In genomic region chr22:27885977-27886842, GRCh38 we compare ENCODE assay signal across 8 cellular contexts. TPM values are rescaled to one million over a fixed set of nuclear protein-coding genes. Genes with fewer than 3 reads are reported as not detected.
A peak's percentile ranks its signal among the peaks of the same experiment; 100 is the strongest.
DNase-seq lines count a peak whose midpoint lies in the region; ATAC-seq and TF ChIP-seq lines count a peak whose summit lies in the region.

No MANE protein-coding gene starts in this region.

- no peaks in the 10 kb centered on the region for H3K27me3 Mint-ChIP-seq in activated CD4-positive, alpha-beta memory T cell treated with anti-CD3 and anti-CD28 coated beads for 36 hours

- H4K20me1 ChIP-seq in Loucy (ENCODE audit: insufficient read depth, low read length, poor library complexity, severe bottlenecking) = peaks cover 6% of the 10 kb centered on the region

- CTCF ChIA-PET in activated CD4-positive, alpha-beta memory T cell treated with anti-CD3 and anti-CD28 coated beads for 36 hours (lab: Charles Lee) = interaction anchor here (0.6 to 6.6 kb wide), 26 partner anchors 9 to 1207 kb away, joined by 3 to 74 read pairs (median 4); partner anchors contain the start of gene PITPNB

- no peak overlapping the region for H3K4me3 ChIP-seq in Loucy (ENCODE audit: low read length, poor library complexity, severe bottlenecking)
- no peak overlapping the region for H3K4me3 ChIP-seq in fibroblast of the aortic adventitia (ENCODE audit: low read depth, low read length)
- H3K4me3 ChIP-seq in ovary = no peak overlapping the region

- no peak overlapping the region for H3K27ac Mint-ChIP-seq in activated CD4-positive, alpha-beta memory T cell treated with anti-CD3 and anti-CD28 coated beads for 36 hours

- peaks cover 6% of the 10 kb centered on the region; the same call in 1 of the 2 replicates for H3K79me2 ChIP-seq in Loucy (ENCODE audit: insufficient read depth, low read length)

- H3K4me2 ChIP-seq in Loucy (ENCODE audit: low read depth, low read length, poor library complexity, severe bottlenecking) = no peak overlapping the region

- no peak overlapping the region for H2AFZ ChIP-seq in Loucy (ENCODE audit: low read length)

- no peaks in the 10 kb centered on the region for H3K9me2 ChIP-seq in Loucy (replicated peaks; ENCODE audit: low read depth, low read length)

- no peaks in the 10 kb centered on the region for H3K4me1 Mint-ChIP-seq in activated CD4-positive, alpha-beta memory T cell treated with anti-CD3 and anti-CD28 coated beads for 36 hours (ENCODE audit: low read depth)

- H3K4me3 Mint-ChIP-seq in activated CD4-positive, alpha-beta memory T cell treated with anti-CD3 and anti-CD28 coated beads for 36 hours = no peak overlapping the region

- no peak overlapping the region for H3K27ac ChIP-seq in ovary

- peak; percentile 15 for DNase-seq in NCI-H2171 (lab: John Stamatoyannopoulos, UW)
- DNase-seq in NCI-H2171 treated with DMSO at 0.1 percent for 48 hours (lab: John Stamatoyannopoulos, UW) = no peak
- DNase-seq in activated CD4-positive, alpha-beta memory T cell treated with anti-CD3 and anti-CD28 coated beads for 36 hours = peak; percentile 48
- DNase-seq in fibroblast of the aortic adventitia (ENCODE audit: low read depth) = peak; percentile 67
- peak in 2 of 5 donors; percentile 45 to 66 for DNase-seq in ovary

- WGBS in ovary, 3 donors = 80 to 96% (median 87%) methylated on average over 3 of the region's 3 CpGs

- POLR2A ChIA-PET in activated CD4-positive, alpha-beta memory T cell treated with anti-CD3 and anti-CD28 coated beads for 36 hours (lab: Charles Lee) = interaction anchor here (1.0 kb wide), 1 partner anchor 27 kb away, joined by 3 read pairs; no protein-coding TSS in a partner anchor

- peaks cover 25% of the 10 kb centered on the region for H3K36me3 Mint-ChIP-seq in activated CD4-positive, alpha-beta memory T cell treated with anti-CD3 and anti-CD28 coated beads for 36 hours

- intact Hi-C loops in activated CD4-positive, alpha-beta memory T cell treated with anti-CD3 and anti-CD28 coated beads for 36 hours (cut with micrococcal nuclease) = loop anchor here (1.0 kb wide), 1 partner anchor 123 kb away; no protein-coding TSS in a partner anchor
- intact Hi-C loops in ovary (cut with DNase I) = loop anchor here (2.0 to 5.0 kb wide), 2 partner anchors 121 kb away; no protein-coding TSS in a partner anchor

- H3K9ac ChIP-seq in Loucy (ENCODE audit: low read depth, low read length, poor library complexity, severe bottlenecking) = no peak overlapping the region

- no peak for TF ChIP-seq EP300 in ovary (IDR thresholded peaks at IDR 0.05)

- no peak for ATAC-seq in HG02973 (IDR thresholded peaks at IDR 0.05; ENCODE audit: unreplicated experiment)
- no peak for ATAC-seq in GM21360 (IDR thresholded peaks at IDR 0.05; ENCODE audit: unreplicated experiment)

- no peaks in the 10 kb centered on the region for H3K27me3 ChIP-seq in Loucy (ENCODE audit: insufficient read depth, low read length, poor library complexity, severe bottlenecking)
- no peaks in the 10 kb centered on the region for H3K27me3 ChIP-seq in ovary

- TF ChIP-seq CTCF in Loucy (conservative IDR thresholded peaks at IDR 0.05; ENCODE audit: low read length) (peak; percentile 85), fibroblast of the aortic adventitia (IDR thresholded peaks at IDR 0.05; ENCODE audit: insufficient read depth, low read length) (peak; percentile 78), ovary (IDR thresholded peaks at IDR 0.05) (peak; percentile 59 to 93 (median 92))

- H3K4me1 ChIP-seq in Loucy (ENCODE audit: insufficient read depth, low read length, poor library complexity, severe bottlenecking) (no peaks in the 10 kb centered on the region), ovary (ENCODE audit: insufficient read depth) (peaks cover 2% of the 10 kb centered on the region)

- H3K36me3 ChIP-seq in Loucy (ENCODE audit: insufficient read depth, low read length) (peaks cover 62% of the 10 kb centered on the region), ovary (no peaks in the 10 kb centered on the region)

- H3K9me3 Mint-ChIP-seq in activated CD4-positive, alpha-beta memory T cell treated with anti-CD3 and anti-CD28 coated beads for 36 hours = no peaks in the 10 kb centered on the region

- no peaks in the 10 kb centered on the region for H3F3A ChIP-seq in Loucy (ENCODE audit: low read depth)

- H3K9me3 ChIP-seq in Loucy (ENCODE audit: insufficient read depth, low read depth, low read length) = no peaks in the 10 kb centered on the region
- no peaks in the 10 kb centered on the region for H3K9me3 ChIP-seq in ovary

- no peak for TF ChIP-seq POLR2A in ovary (IDR thresholded peaks at IDR 0.05)

RNA-seq across cellular contexts. Expression of gene PITPNB, which starts 32.8 kb away (rescaled TPM):
- 10 to 100 TPM; 92.2 to 95.7 TPM for total RNA-seq in activated CD4-positive, alpha-beta memory T cell treated with anti-CD3 and anti-CD28 coated beads for 36 hours
- total RNA-seq in fibroblast of the aortic adventitia (ENCODE audit: low replicate concordance) (22.1 and 26.8 TPM in 2 replicates), ovary (10 to 100 TPM; 36.1 to 70.3 (median 60.9) TPM)
- 10 to 100 TPM; 26.6 to 77.2 TPM for polyA plus RNA-seq in ovary
